8 cellular contexts compared by ENCODE assay signal in genomic region chr3:53891500-53892334, GRCh38. TPM values are rescaled to one million over a fixed set of nuclear protein-coding genes. Genes with fewer than 3 reads are reported as not detected.
A peak's percentile ranks its signal among the peaks of the same experiment; 100 is the strongest.
DNase-seq lines count a peak whose midpoint lies in the region; ATAC-seq and TF ChIP-seq lines count a peak whose summit lies in the region.

TSS of gene SELENOK (minus strand) at chr3:53891859.

- no peak for TF ChIP-seq CTCF in epithelial cell of proximal tubule (conservative IDR thresholded peaks at IDR 0.05; ENCODE audit: low read depth, low read length)

- peak within 1 kb of the TSS; percentile 91 for H3K4me3 Mint-ChIP-seq in activated T-cell treated with anti-CD3 and anti-CD28 coated beads, Interleukin-2, amount 50 U/mL, for 24 hours

- peaks cover 50% of the 10 kb centered on the region for H3K36me3 Mint-ChIP-seq in activated T-cell treated with anti-CD3 and anti-CD28 coated beads, Interleukin-2, amount 50 U/mL, for 24 hours (ENCODE audit: low read depth)

- DNase-seq in DMS153 (lab: John Stamatoyannopoulos, UW) (peak; percentile 91), KBM-7 (peak; percentile 99), epithelial cell of proximal tubule (ENCODE audit: low read depth) (peak; percentile 96), mucosa of gallbladder (ENCODE audit: low spot score) (peak; percentile 99)
- peak; percentile 96 for DNase-seq in activated T-cell treated with anti-CD3 and anti-CD28 coated beads, Interleukin-2, amount 50 U/mL, for 24 hours
- DNase-seq in stimulated activated CD8-positive, alpha-beta memory T cell treated with anti-CD3 and anti-CD28 coated beads, Interleukin-4, amount 100 ng/mL, for 4 hours (ENCODE audit: low read depth in 2 of 2, low spot score in 1 of 2), result peak; percentile 91 to 97

- peak within 1 kb of the TSS; percentile 87 for H3K4me3 ChIP-seq in epithelial cell of proximal tubule (ENCODE audit: low read depth, low read length)

- no peaks in the 10 kb centered on the region for H3K9me3 Mint-ChIP-seq in activated T-cell treated with anti-CD3 and anti-CD28 coated beads, Interleukin-2, amount 50 U/mL, for 24 hours

- H3K27me3 Mint-ChIP-seq in activated T-cell treated with anti-CD3 and anti-CD28 coated beads, Interleukin-2, amount 50 U/mL, for 24 hours, result no peaks in the 10 kb centered on the region

- ATAC-seq in GM21717 (IDR thresholded peaks at IDR 0.05; ENCODE audit: unreplicated experiment), result peak; percentile 96

- H3K27ac Mint-ChIP-seq in activated T-cell treated with anti-CD3 and anti-CD28 coated beads, Interleukin-2, amount 50 U/mL, for 24 hours, result peak within 1 kb of the TSS; percentile 98

- in situ Hi-C loops in KBM-7 (cut with MboI; ENCODE audit: low pct_unique_long_range_greater_than_20kb, low sequenced_read_pairs), result no loop called here

- H3K4me1 Mint-ChIP-seq in activated T-cell treated with anti-CD3 and anti-CD28 coated beads, Interleukin-2, amount 50 U/mL, for 24 hours (ENCODE audit: low read depth), result peaks cover 55% of the 10 kb centered on the region

TF ChIP-seq in PFSK-1, 5 proteins besides CTCF, POLR2A, EP300 and RAD21:
- TF ChIP-seq TAF1 (IDR thresholded peaks at IDR 0.05; ENCODE audit: borderline replicate concordance, insufficient read depth, low read length), result 0 out of 2 replicates have a peak, but pooled peaks have one; percentile 25
- TF ChIP-seq REST (IDR thresholded peaks at IDR 0.05; ENCODE audit: insufficient read depth in 1 of 2, low read depth in 2 of 2, low read length in 2 of 2), result no peak
- TF ChIP-seq SIN3A (IDR thresholded peaks at IDR 0.05; ENCODE audit: borderline replicate concordance, insufficient read depth, low read length), result peak; percentile 15; the same call in 1 of the 2 replicates
- peak; percentile 82 for TF ChIP-seq POLR2AphosphoS5 (IDR thresholded peaks at IDR 0.05; ENCODE audit: low read depth, low read length)
TF ChIP-seq in PFSK-1: peak in this region for 3.

RNA-seq across cellular contexts. Expression of gene SELENOK, which starts in this region (rescaled TPM):
- 28.0 TPM for polyA plus RNA-seq in PFSK-1 (2012; ENCODE audit: insufficient read length, low read depth)
- total RNA-seq in epithelial cell of proximal tubule (49.9 and 55.7 TPM in 2 replicates), mucosa of gallbladder (52.2 TPM)

Comparison
In these comparisons a context has a peak if more than half of its experiments do, and no peak if none do; other contexts are left out.
1. Peak in every context shown above with its lines: DNase-seq, ATAC-seq and H3K4me3 ChIP-seq.